In the genomic region with DNA sequence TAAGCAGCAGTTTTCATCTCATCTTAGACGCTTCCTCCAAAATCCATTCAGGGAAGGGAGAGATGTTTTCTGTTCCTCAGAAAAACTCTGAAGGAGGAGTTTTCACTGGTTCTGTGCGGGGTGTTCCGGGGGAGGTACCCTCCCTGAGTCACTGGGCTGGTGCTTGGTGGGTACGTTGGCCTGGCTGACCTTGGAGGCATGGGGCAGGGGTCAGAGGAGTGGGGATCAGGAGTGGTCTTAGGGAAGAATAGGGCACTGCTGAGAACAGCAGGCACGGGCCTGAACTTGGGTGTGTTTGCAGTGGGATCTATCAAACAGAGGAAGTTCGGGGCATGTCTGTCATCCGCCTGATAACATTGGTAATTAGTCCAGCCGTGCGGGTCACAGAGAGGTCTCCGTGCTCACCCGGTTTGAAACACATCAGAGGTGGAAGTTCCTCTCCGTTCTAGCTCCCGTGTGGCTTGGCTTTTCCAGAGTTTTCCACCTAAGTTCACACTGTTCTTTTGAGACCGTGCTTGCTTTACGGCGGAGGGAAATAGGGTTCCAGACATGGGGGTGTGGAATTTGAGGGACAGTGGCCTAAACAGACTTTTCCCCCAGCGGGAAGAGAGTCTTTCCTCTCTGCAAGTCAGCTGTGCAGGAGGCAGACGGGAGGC, we compare ENCODE assay signal across 10 cellular contexts. TPM values are rescaled to one million over a fixed set of nuclear protein-coding genes. Genes with fewer than 3 reads are reported as not detected.
A peak's percentile ranks its signal among the peaks of the same experiment; 100 is the strongest.
DNase-seq lines count a peak whose midpoint lies in the region; ATAC-seq, FAIRE-seq and TF ChIP-seq lines count a peak whose summit lies in the region.
"Had no signal": no experiment of that assay in that cellular context is flagged by ENCODE, and none has a peak within 500 bp of the region (broad histone marks: within the 10 kb centered on the region; RNA-seq: fewer than 3 reads in every experiment).

No MANE protein-coding gene starts in this region.

- H3K4me2 ChIP-seq in K562 (ENCODE audit: insufficient read depth, low read length): peak overlapping the region; percentile 81

- CTCF ChIA-PET in K562 (lab: Yijun Ruan, JAX; ENCODE audit: low intra/inter-chr PET ratio): no interaction called here

- H3K9me3 ChIP-seq in HUES6 (ENCODE audit: control insufficient read depth, insufficient read depth, low read depth, low read length) (no peaks in the 10 kb centered on the region), K562 (replicated peaks; ENCODE audit: control insufficient read depth, insufficient read depth, low read depth, low read length) (no peaks in the 10 kb centered on the region), kidney (ENCODE audit: control insufficient read depth in 1 of 2, low read length in 2 of 2) (no peaks in the 10 kb centered on the region), subcutaneous abdominal adipose tissue (ENCODE audit: control insufficient read depth in 5 of 5, low read length in 5 of 5) (no peaks in the 10 kb centered on the region), testis (no peaks in the 10 kb centered on the region)

- WGBS in K562 (ENCODE audit: insufficient coverage, low coverage, missing lambda C conversion rate): 1% methylated on average over 18 of the region's 18 CpGs
- 55 to 74% methylated on average over 18 of the region's 18 CpGs for WGBS in testis, 2 donors

- peak; percentile 99 for FAIRE-seq in K562 (lab: Jason Lieb, UNC)
- no peak for FAIRE-seq in kidney (lab: Jason Lieb, UNC)

- no peak overlapping the region for H3K9ac ChIP-seq in HUES6 (ENCODE audit: low read length)
- H3K9ac ChIP-seq in K562 (ENCODE audit: insufficient read depth in 1 of 2, low read depth in 2 of 2, low read length in 2 of 2): peak overlapping the region; percentile 63 to 91
- H3K9ac ChIP-seq in kidney (ENCODE audit: low read length in 2 of 2): peak overlapping the region; percentile 13 to 24
- H3K9ac ChIP-seq in subcutaneous abdominal adipose tissue (ENCODE audit: low read length in 5 of 5): peak overlapping the region in 4 of 5 donors; percentile 10 to 68 (median 55)

- no peaks in the 10 kb centered on the region for H3K9me1 ChIP-seq in K562 (ENCODE audit: control insufficient read depth, insufficient read depth, low read length)

- H3K4me3 ChIP-seq in HUES6 (ENCODE audit: low read depth, low read length) (peak overlapping the region; percentile 33), K562 (peak overlapping the region; percentile 45), kidney (ENCODE audit: low read length in 2 of 2) (peak overlapping the region; percentile 54 to 61), subcutaneous abdominal adipose tissue (ENCODE audit: low read depth in 1 of 5, low read length in 5 of 5) (peak overlapping the region; percentile 46 to 75 (median 67)), testis (no peak overlapping the region)

- H3K27ac ChIP-seq in HUES6 (ENCODE audit: low read depth, low read length): no peak overlapping the region
- peak overlapping the region; percentile 71 for H3K27ac ChIP-seq in K562 (ENCODE audit: extremely low read depth, low read depth, low read length)
- H3K27ac ChIP-seq in kidney (ENCODE audit: low read depth in 2 of 2, low read length in 2 of 2): peak overlapping the region; percentile 22 to 34
- peak overlapping the region; percentile 78 for H3K27ac ChIP-seq in subcutaneous abdominal adipose tissue (ENCODE audit: low read depth, low read length)
- H3K27ac ChIP-seq in testis: no peak overlapping the region

- in situ Hi-C loops in K562 (cut with MboI): no loop called here

- TF ChIP-seq EP300 in K562 (IDR thresholded peaks at IDR 0.05; ENCODE audit: low read length): peak; percentile 93

- TF ChIP-seq POLR2A in K562 (conservative IDR thresholded peaks at IDR 0.05): 0 out of 2 replicates have a peak, but pooled peaks have one; percentile 32
- no peak for TF ChIP-seq POLR2A in testis (IDR thresholded peaks at IDR 0.05)

- no peaks in the 10 kb centered on the region for H3K36me3 ChIP-seq in HUES6 (ENCODE audit: control insufficient read depth, insufficient read depth, low read length)
- H3K36me3 ChIP-seq in K562 (ENCODE audit: control insufficient read depth, insufficient read depth, low read length): peaks cover 31% of the 10 kb centered on the region; the same call in 1 of the 3 replicates
- H3K36me3 ChIP-seq in kidney (ENCODE audit: control insufficient read depth in 1 of 2, insufficient read depth in 2 of 2, low read length in 2 of 2): no peaks in the 10 kb centered on the region
- H3K36me3 ChIP-seq in subcutaneous abdominal adipose tissue (ENCODE audit: control insufficient read depth in 5 of 5, insufficient read depth in 5 of 5, low read length in 5 of 5): no peaks in the 10 kb centered on the region
- no peaks in the 10 kb centered on the region for H3K36me3 ChIP-seq in testis (ENCODE audit: low read depth, missing control alignments)

- no TSS peak for BruUV-seq in K562 (replicated peaks; lab: Mats Ljungman, UMichigan)

- POLR2A ChIA-PET in K562 (lab: Yijun Ruan, JAX): interaction anchor here (0.5 to 3.2 kb wide), 11 partner anchors 8 to 104 kb away, joined by 3 to 10 read pairs (median 3); no protein-coding TSS in a partner anchor

- peak overlapping the region; percentile 57 for H2AFZ ChIP-seq in K562 (ENCODE audit: low read depth, low read length)

- H4K20me1 ChIP-seq in K562 (replicated peaks; ENCODE audit: control insufficient read depth, insufficient read depth, low read length): peaks cover 54% of the 10 kb centered on the region

- H3K79me2 ChIP-seq in K562 (ENCODE audit: control insufficient read depth, insufficient read depth, low read length): peaks cover 72% of the 10 kb centered on the region

- TF ChIP-seq RAD21 in K562 (CRISPR knock-in tag; conservative IDR thresholded peaks at IDR 0.05 in 1 of 2, IDR thresholded peaks at IDR 0.05 in 1 of 2): 0 out of 4 replicates have a peak, but pooled peaks of 1 of the 2 experiments have one; percentile 10

- H3K4me1 ChIP-seq in HUES6 (ENCODE audit: control insufficient read depth, insufficient read depth, low read length) (peaks cover 76% of the 10 kb centered on the region), K562 (replicated peaks in 1 of 2; ENCODE audit: control insufficient read depth in 2 of 2, insufficient read depth in 2 of 2, low read length in 2 of 2) (peaks cover 42 to 82% of the 10 kb centered on the region in 2 experiments), kidney (ENCODE audit: control insufficient read depth in 1 of 2, insufficient read depth in 1 of 2, low read depth in 1 of 2, low read length in 2 of 2) (peaks cover 22 to 50% of the 10 kb centered on the region in 2 donors), subcutaneous abdominal adipose tissue (ENCODE audit: control insufficient read depth in 5 of 5, insufficient read depth in 5 of 5, low read length in 5 of 5) (peaks cover 15 to 93% (median 87%) of the 10 kb centered on the region in 5 donors), testis (peaks cover 71% of the 10 kb centered on the region)

- H3K27me3 ChIP-seq in HUES6 (ENCODE audit: control insufficient read depth, insufficient read depth, low read length): peaks cover 17% of the 10 kb centered on the region
- peaks cover 0 to 5% of the 10 kb centered on the region in 2 experiments; a peak in 2 of 5 replicates for H3K27me3 ChIP-seq in K562 (ENCODE audit: control insufficient read depth in 2 of 2, insufficient read depth in 2 of 2, low read length in 2 of 2)
- peaks cover 0 to 3% (median 0%) of the 10 kb centered on the region in 5 donors for H3K27me3 ChIP-seq in subcutaneous abdominal adipose tissue (ENCODE audit: control insufficient read depth in 5 of 5, insufficient read depth in 4 of 5, low read length in 5 of 5)
- no peaks in the 10 kb centered on the region for H3K27me3 ChIP-seq in testis

- TF ChIP-seq CTCF in K562 (IDR thresholded peaks at IDR 0.05 in 2 of 3, conservative IDR thresholded peaks at IDR 0.05 in 1 of 3; ENCODE audit: insufficient read depth in 2 of 3, low read depth in 1 of 3, low read length in 3 of 3) (no peak), kidney (IDR thresholded peaks at IDR 0.05; ENCODE audit: borderline replicate concordance, extremely low read depth, insufficient read depth) (no peak), testis (IDR thresholded peaks at IDR 0.05) (no peak)

- ATAC-seq in K562: peak; percentile 78

- intact Hi-C loops in K562 (cut with micrococcal nuclease) (loop anchor here (2.0 kb wide), 1 partner anchor 57 kb away; no protein-coding TSS in a partner anchor), kidney (cut with DNase I) (no loop called here), testis (cut with DNase I; ENCODE audit: low total_unique reads) (no loop called here)

- DNase-seq in K562 (ENCODE audit: extremely low read depth in 1 of 4, low spot score in 3 of 4) (peak in 3 of 4 experiments; percentile 56 to 93 (median 92)), kidney (peak; percentile 65), NCI-H82 (lab: John Stamatoyannopoulos, UW) (no peak), SIG-M5 (lab: John Stamatoyannopoulos, UW) (no peak), hepatic stellate cell (ENCODE audit: low spot score) (no peak), testis (no peak)
- DNase-seq: effector CD8-positive, alpha-beta T cell; NCI-H226 had no signal

TF ChIP-seq in K562, 482 proteins besides CTCF, POLR2A, EP300 and RAD21 (continues in another document):
- peak; percentile 74 for TF ChIP-seq POLR2AphosphoS5 (IDR thresholded peaks at IDR 0.05; ENCODE audit: control insufficient read depth, insufficient read depth, low read depth, low read length)
- no peak for TF ChIP-seq ZNF408 (CRISPR knock-in tag; IDR thresholded peaks at IDR 0.05; ENCODE audit: low read depth)
- peak; percentile 83 for TF ChIP-seq CREM (IDR thresholded peaks at IDR 0.05; ENCODE audit: low read depth)

RNA-seq across cellular contexts. Expression of a gene that starts 59.7 kb away (rescaled TPM):
- total RNA-seq in K562 (2011; cell fraction: chromatin; rRNA removed; ENCODE audit: low replicate concordance): not detected in 2 replicates
- total RNA-seq in K562 (2011; cell fraction: nucleolus; rRNA removed): not detected in 2 replicates
- total RNA-seq in K562 (2011; cell fraction: nucleoplasm; rRNA removed): not detected in 2 replicates
- total RNA-seq in K562 (2014; rRNA removed) (not detected in 2 replicates), K562 (2014; rRNA removed; fragmentation: Illumina TruSeq; extraction: Trizol) (not detected in 2 replicates), K562 (2015; rRNA removed; fragmentation: Illumina TruSeq; extraction: Trizol) (not detected in 2 replicates), K562 (2021) (not detected in 2 replicates), kidney (1.6 TPM), testis (under 1 TPM in 1 of 2 donors, not detected in 1; 0.24 TPM)
- polyA plus RNA-seq in K562 (2011; rRNA removed) (not detected in 2 replicates), K562 (2014; fragmentation: Illumina TruSeq; extraction: Trizol) (not detected in 2 replicates), K562 (2014; fragmentation: Nextera tagmentation; extraction: Ambion mirVana) (not detected), K562 (2014; rRNA removed) (not detected in 2 replicates), kidney (ENCODE audit: insufficient read depth, low read depth, low replicate concordance) (not detected), testis (ENCODE audit: insufficient read depth, low read depth, low replicate concordance) (1.6 TPM)
- not detected in 2 replicates for polyA plus RNA-seq in K562 (2011; cell fraction: cytosol; rRNA removed)
- polyA plus RNA-seq in K562 (2011; cell fraction: nucleus; rRNA removed): not detected in 2 replicates
- polyA plus RNA-seq in K562 (2012): not detected in 2 replicates
- polyA minus RNA-seq in K562 (2011; rRNA and poly(A)+ RNA removed): not detected in 2 replicates
- polyA minus RNA-seq in K562 (2011; cell fraction: cytosol; rRNA and poly(A)+ RNA removed): not detected in 2 replicates
- polyA minus RNA-seq in K562 (2011; cell fraction: nucleus; rRNA and poly(A)+ RNA removed): not detected in 2 replicates

Comparison
In these comparisons a context has a peak if more than half of its experiments do, and no peak if none do; other contexts are left out.
1. H3K27ac ChIP-seq: peak in K562 (single experiment), kidney (2 of 2) and subcutaneous abdominal adipose tissue (single experiment); none in HUES6 (single experiment) and testis (0 of 2).
2. H3K4me3 ChIP-seq: peak in HUES6 (single experiment), K562 (single experiment), kidney (2 of 2) and subcutaneous abdominal adipose tissue (5 of 5); none in testis (0 of 2).
3. DNase-seq: peak in K562 (3 of 4) and kidney (single experiment); none in NCI-H82 (single experiment), SIG-M5 (single experiment), hepatic stellate cell (single experiment) and testis (single experiment).